In genomic region chr4:185857561-185857960, GRCh38 we compare ENCODE assay signal across 1 cellular context. TPM values are rescaled to one million over a fixed set of nuclear protein-coding genes. Genes with fewer than 3 reads are reported as not detected.
"Had no signal": no experiment of that assay in that cellular context is flagged by ENCODE, and none has a peak within 500 bp of the region (broad histone marks: within the 10 kb centered on the region; RNA-seq: fewer than 3 reads in every experiment).

No MANE protein-coding gene starts in this region.

RNA-seq across cellular contexts. Expression of gene SORBS2, which starts 45.6 kb away (rescaled TPM):
- polyA plus RNA-seq: naive thymus-derived CD4-positive, alpha-beta T cell had no signal
